In genomic region chr5:119070578-119070827, GRCh38 we compare ENCODE assay signal across 8 cellular contexts. TPM values are rescaled to one million over a fixed set of nuclear protein-coding genes. Genes with fewer than 3 reads are reported as not detected.
DNase-seq lines count a peak whose midpoint lies in the region; ATAC-seq and TF ChIP-seq lines count a peak whose summit lies in the region.

No MANE protein-coding gene starts in this region.

- no peak for TF ChIP-seq CTCF in body of pancreas (IDR thresholded peaks at IDR 0.05)
- TF ChIP-seq CTCF in left lung (IDR thresholded peaks at IDR 0.05): no peak

- no peaks in the 10 kb centered on the region for H3K27me3 ChIP-seq in body of pancreas
- no peaks in the 10 kb centered on the region for H3K27me3 ChIP-seq in left lung
- no peaks in the 10 kb centered on the region for H3K27me3 ChIP-seq in stomach smooth muscle (ENCODE audit: control insufficient read depth in 1 of 2, insufficient read depth in 2 of 2, low read length in 2 of 2)

- peak overlapping the region; percentile 95 for H3K27ac Mint-ChIP-seq in activated CD4-positive, alpha-beta T cell treated with anti-CD3 and anti-CD28 coated beads, Interleukin-2, amount 10 ng/mL, durations not matched to agents 24 days and 14 days

- intact Hi-C loops in activated CD4-positive, alpha-beta T cell treated with anti-CD3 and anti-CD28 coated beads, Interleukin-2, amount 10 ng/mL, durations not matched to agents 24 days and 14 days (cut with micrococcal nuclease): loop anchor here (1.0 to 5.0 kb wide), 6 partner anchors 9 to 287 kb away; partner anchors contain the start of genes DTWD2 and TNFAIP8
- intact Hi-C loops in body of pancreas (cut with DNase I) (no loop called here), left lung (cut with DNase I) (no loop called here)

- peak overlapping the region; percentile 97 to 99 for H3K9ac ChIP-seq in stomach smooth muscle (ENCODE audit: low read length in 2 of 2)

- H3K4me1 ChIP-seq in body of pancreas: peaks cover 31% of the 10 kb centered on the region
- H3K4me1 ChIP-seq in left lung: peaks cover 18 to 40% of the 10 kb centered on the region in 2 donors
- peaks cover 13% of the 10 kb centered on the region for H3K4me1 ChIP-seq in stomach smooth muscle (ENCODE audit: control insufficient read depth, insufficient read depth, low read length)

- DNase-seq in activated CD4-positive, alpha-beta T cell treated with anti-CD3 and anti-CD28 coated beads, Interleukin-2, amount 10 ng/mL, durations not matched to agents 24 days and 14 days: no peak
- DNase-seq in activated CD4-positive, alpha-beta T cell treated with anti-CD3 and anti-CD28 coated beads, Interleukin-2, amount 50 U/mL, for 48 hours: no peak
- DNase-seq in NCI-H1436 treated with DMSO at 0.1 percent for 48 hours (lab: John Stamatoyannopoulos, UW): peak; percentile 93
- peak in 3 of 4 donors; percentile 88 to 93 (median 93) for DNase-seq in body of pancreas
- DNase-seq in left lung: peak; percentile 88 to 90
- DNase-seq in central memory CD4-positive, alpha-beta T cell: no peak

- no peak for TF ChIP-seq POLR2A in body of pancreas (IDR thresholded peaks at IDR 0.05)

- no peaks in the 10 kb centered on the region for H3K9me3 ChIP-seq in body of pancreas
- no peaks in the 10 kb centered on the region for H3K9me3 ChIP-seq in left lung
- H3K9me3 ChIP-seq in stomach smooth muscle (ENCODE audit: control insufficient read depth in 2 of 2, low read length in 2 of 2): no peaks in the 10 kb centered on the region

- H3K4me3 ChIP-seq in body of pancreas (peak overlapping the region; percentile 5 to 57), left lung (peak overlapping the region; percentile 89 to 95), stomach smooth muscle (ENCODE audit: low read length in 2 of 2) (peak overlapping the region; percentile 87 to 98)

- no peaks in the 10 kb centered on the region for H3K27me3 Mint-ChIP-seq in activated CD4-positive, alpha-beta T cell treated with anti-CD3 and anti-CD28 coated beads, Interleukin-2, amount 10 ng/mL, durations not matched to agents 24 days and 14 days

- H3K36me3 Mint-ChIP-seq in activated CD4-positive, alpha-beta T cell treated with anti-CD3 and anti-CD28 coated beads, Interleukin-2, amount 10 ng/mL, durations not matched to agents 24 days and 14 days (ENCODE audit: low read depth): peaks cover 7% of the 10 kb centered on the region

- WGBS in body of pancreas, 2 donors: 1% methylated on average over 9 of the region's 9 CpGs

- no peaks in the 10 kb centered on the region for H3K9me3 Mint-ChIP-seq in activated CD4-positive, alpha-beta T cell treated with anti-CD3 and anti-CD28 coated beads, Interleukin-2, amount 10 ng/mL, durations not matched to agents 24 days and 14 days

- H3K27ac ChIP-seq in body of pancreas: peak overlapping the region; percentile 94 to 99 (median 96)
- H3K27ac ChIP-seq in left lung: peak overlapping the region; percentile 94 to 99
- H3K27ac ChIP-seq in stomach smooth muscle (ENCODE audit: low read length): peak overlapping the region; percentile 95

- ATAC-seq in HG02571 (IDR thresholded peaks at IDR 0.05; ENCODE audit: unreplicated experiment) (peak; percentile 47), body of pancreas (peak; percentile 71), left lung (peak; percentile 77)

- H3K4me1 Mint-ChIP-seq in activated CD4-positive, alpha-beta T cell treated with anti-CD3 and anti-CD28 coated beads, Interleukin-2, amount 10 ng/mL, durations not matched to agents 24 days and 14 days: peaks cover 26% of the 10 kb centered on the region

- peak overlapping the region; percentile 94 for H3K4me3 Mint-ChIP-seq in activated CD4-positive, alpha-beta T cell treated with anti-CD3 and anti-CD28 coated beads, Interleukin-2, amount 10 ng/mL, durations not matched to agents 24 days and 14 days

- no peaks in the 10 kb centered on the region for H3K36me3 ChIP-seq in body of pancreas (replicated peaks in 1 of 2; ENCODE audit: insufficient read depth in 1 of 2, low read depth in 2 of 2)
- H3K36me3 ChIP-seq in left lung: no peaks in the 10 kb centered on the region
- H3K36me3 ChIP-seq in stomach smooth muscle (ENCODE audit: control insufficient read depth in 2 of 2, insufficient read depth in 2 of 2, low read length in 2 of 2): no peaks in the 10 kb centered on the region

RNA-seq across cellular contexts. Expression of gene DMXL1, which starts 0.4 kb away (rescaled TPM):
- total RNA-seq in activated CD4-positive, alpha-beta T cell treated with anti-CD3 and anti-CD28 coated beads, Interleukin-2, amount 10 ng/mL, durations not matched to agents 24 days and 14 days: 22.4 and 25.6 TPM in 2 replicates
- total RNA-seq in body of pancreas: 10 to 100 TPM; 40.0 to 64.9 TPM
- 10 to 100 TPM; 44.3 to 48.3 TPM for total RNA-seq in left lung

Comparison
In these comparisons a context has a peak if more than half of its experiments do, and no peak if none do; other contexts are left out.
1. DNase-seq: peak in NCI-H1436 treated with DMSO at 0.1 percent for 48 hours (single experiment), body of pancreas (3 of 4) and left lung (2 of 2); none in activated CD4-positive, alpha-beta T cell treated with anti-CD3 and anti-CD28 coated beads, Interleukin-2, amount 10 ng/mL, durations not matched to agents 24 days and 14 days (single experiment), activated CD4-positive, alpha-beta T cell treated with anti-CD3 and anti-CD28 coated beads, Interleukin-2, amount 50 U/mL, for 48 hours (0 of 2) and central memory CD4-positive, alpha-beta T cell (single experiment).
2. H3K4me3 ChIP-seq: peak in every context shown above with its lines; median percentile 92 in stomach smooth muscle; 92 in left lung; 31 in body of pancreas.
3. Peak in every context shown above with its lines, with median percentiles within 50 percentile points of each other: ATAC-seq and H3K27ac ChIP-seq.